In genomic region chr6:150634072-150634471, GRCh38 we compare ENCODE assay signal across 1 cellular context. TPM values are rescaled to one million over a fixed set of nuclear protein-coding genes. Genes with fewer than 3 reads are reported as not detected.
"Had no signal": no experiment of that assay in that cellular context is flagged by ENCODE, and none has a peak within 500 bp of the region (broad histone marks: within the 10 kb centered on the region; RNA-seq: fewer than 3 reads in every experiment).

No MANE protein-coding gene starts in this region.

RNA-seq across cellular contexts. Expression of gene PLEKHG1, which starts 34.4 kb away (rescaled TPM):
- total RNA-seq: myocyte had no signal
